In the genomic region with DNA sequence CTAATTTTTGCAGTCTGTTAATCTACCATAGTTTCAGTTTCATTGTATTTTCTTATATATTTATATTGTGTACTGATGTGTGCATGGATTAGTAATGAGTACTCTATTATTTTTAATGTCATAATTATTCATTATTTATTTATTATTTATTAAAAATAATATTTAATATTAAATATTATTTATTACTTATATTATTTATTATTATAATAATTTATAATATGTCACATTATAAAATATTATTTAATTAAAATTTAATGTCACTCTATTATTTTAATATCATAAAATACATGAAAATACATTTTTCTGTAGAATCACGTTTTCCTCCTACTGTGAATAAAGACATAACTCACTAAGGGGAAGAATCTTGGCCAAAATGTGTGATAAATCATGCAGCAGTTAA, we compare ENCODE assay signal across 1 cellular context.
TF ChIP-seq lines count a peak whose summit lies in the region.

No MANE protein-coding gene starts in this region.

TF ChIP-seq in K562, 482 proteins besides CTCF, POLR2A, EP300 and RAD21:
- TF ChIP-seq SMARCB1 (IDR thresholded peaks at IDR 0.05; ENCODE audit: insufficient read length, low read depth) = no peak
- TF ChIP-seq NFIX (CRISPR knock-in tag; IDR thresholded peaks at IDR 0.05; ENCODE audit: low read depth) = no peak
- no peak for TF ChIP-seq RNF2 (IDR thresholded peaks at IDR 0.05)
- TF ChIP-seq PURB (CRISPR knock-in tag; IDR thresholded peaks at IDR 0.05; ENCODE audit: low read depth) = no peak
- no peak for TF ChIP-seq SRSF1 (IDR thresholded peaks at IDR 0.05; ENCODE audit: low read depth, low read length)
